8 cellular contexts compared by ENCODE assay signal in the genomic region with DNA sequence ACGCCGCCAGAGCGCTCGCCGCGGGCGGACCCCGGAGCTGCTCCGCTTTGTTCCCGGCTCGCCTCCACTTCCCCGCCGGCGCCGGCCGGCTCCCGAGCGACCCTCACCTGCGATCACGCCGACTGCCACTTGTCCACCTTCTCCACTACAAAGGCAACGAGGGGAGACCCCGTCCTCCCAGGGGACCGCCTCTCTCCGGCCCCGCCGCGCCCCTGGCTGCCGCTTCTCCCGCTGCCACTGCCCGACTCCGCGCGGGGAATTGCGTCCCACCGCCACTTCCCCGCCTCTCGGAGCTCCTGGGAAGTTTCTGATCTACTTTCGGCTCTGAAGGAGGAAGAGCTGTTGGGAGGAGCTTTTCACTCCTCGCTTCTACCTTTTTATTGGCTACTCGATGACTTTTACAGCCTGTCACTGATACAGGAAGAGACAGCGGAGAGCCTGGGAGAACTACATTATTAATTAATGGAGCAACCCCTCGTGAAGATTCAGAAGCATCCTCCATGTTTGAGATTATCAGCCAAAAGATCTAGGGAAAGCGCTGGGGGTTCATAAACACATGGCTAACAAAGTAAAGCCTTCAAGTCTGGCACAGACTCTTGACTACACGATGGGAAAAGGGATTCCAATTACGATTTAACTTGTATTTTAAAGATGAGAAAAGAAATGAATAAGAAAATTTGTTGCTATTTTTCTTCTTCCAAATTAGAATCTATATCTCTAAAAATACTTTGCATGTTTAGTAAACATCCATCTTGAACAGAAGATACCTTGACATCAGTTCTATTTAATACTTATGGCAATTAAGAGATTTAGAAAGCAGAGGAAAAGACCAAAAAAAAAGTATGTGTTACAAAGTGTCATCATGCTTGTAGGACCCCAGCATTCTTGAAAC. TPM values are rescaled to one million over a fixed set of nuclear protein-coding genes. Genes with fewer than 3 reads are reported as not detected.
DNase-seq lines count a peak whose midpoint lies in the region; ATAC-seq lines count a peak whose summit lies in the region.

A gene with protein sequence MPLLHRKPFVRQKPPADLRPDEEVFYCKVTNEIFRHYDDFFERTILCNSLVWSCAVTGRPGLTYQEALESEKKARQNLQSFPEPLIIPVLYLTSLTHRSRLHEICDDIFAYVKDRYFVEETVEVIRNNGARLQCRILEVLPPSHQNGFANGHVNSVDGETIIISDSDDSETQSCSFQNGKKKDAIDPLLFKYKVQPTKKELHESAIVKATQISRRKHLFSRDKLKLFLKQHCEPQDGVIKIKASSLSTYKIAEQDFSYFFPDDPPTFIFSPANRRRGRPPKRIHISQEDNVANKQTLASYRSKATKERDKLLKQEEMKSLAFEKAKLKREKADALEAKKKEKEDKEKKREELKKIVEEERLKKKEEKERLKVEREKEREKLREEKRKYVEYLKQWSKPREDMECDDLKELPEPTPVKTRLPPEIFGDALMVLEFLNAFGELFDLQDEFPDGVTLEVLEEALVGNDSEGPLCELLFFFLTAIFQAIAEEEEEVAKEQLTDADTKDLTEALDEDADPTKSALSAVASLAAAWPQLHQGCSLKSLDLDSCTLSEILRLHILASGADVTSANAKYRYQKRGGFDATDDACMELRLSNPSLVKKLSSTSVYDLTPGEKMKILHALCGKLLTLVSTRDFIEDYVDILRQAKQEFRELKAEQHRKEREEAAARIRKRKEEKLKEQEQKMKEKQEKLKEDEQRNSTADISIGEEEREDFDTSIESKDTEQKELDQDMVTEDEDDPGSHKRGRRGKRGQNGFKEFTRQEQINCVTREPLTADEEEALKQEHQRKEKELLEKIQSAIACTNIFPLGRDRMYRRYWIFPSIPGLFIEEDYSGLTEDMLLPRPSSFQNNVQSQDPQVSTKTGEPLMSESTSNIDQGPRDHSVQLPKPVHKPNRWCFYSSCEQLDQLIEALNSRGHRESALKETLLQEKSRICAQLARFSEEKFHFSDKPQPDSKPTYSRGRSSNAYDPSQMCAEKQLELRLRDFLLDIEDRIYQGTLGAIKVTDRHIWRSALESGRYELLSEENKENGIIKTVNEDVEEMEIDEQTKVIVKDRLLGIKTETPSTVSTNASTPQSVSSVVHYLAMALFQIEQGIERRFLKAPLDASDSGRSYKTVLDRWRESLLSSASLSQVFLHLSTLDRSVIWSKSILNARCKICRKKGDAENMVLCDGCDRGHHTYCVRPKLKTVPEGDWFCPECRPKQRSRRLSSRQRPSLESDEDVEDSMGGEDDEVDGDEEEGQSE (N-terminal part only) (minus strand): TSS at position 330 of the 892 bp plus-strand sequence. CDS start 756 bp downstream, outside the sequence.

- peak; percentile 37 for ATAC-seq in GM18498 (IDR thresholded peaks at IDR 0.05; ENCODE audit: unreplicated experiment)
- ATAC-seq in HG02870 (IDR thresholded peaks at IDR 0.05; ENCODE audit: unreplicated experiment): peak; percentile 40

- intact Hi-C loops in T-helper 1 cell treated with Interleukin-12 subunit alpha and Interleukin-12 subunit beta and Interleukin-4 antibody, amounts not matched to agents 30 ng/mL and 1 ng/mL, for 36 hours (cut with micrococcal nuclease): loop anchor here (1.0 kb wide), 1 partner anchor 32 kb away; no protein-coding TSS in a partner anchor

- DNase-seq in NCI-H1694 (lab: John Stamatoyannopoulos, UW) (peak; percentile 94), astrocyte of the hippocampus (ENCODE audit: low read depth, low spot score) (peak; percentile 89), hepatic stellate cell (ENCODE audit: low spot score) (peak; percentile 90), putamen (ENCODE audit: low spot score) (peak; percentile 78), cortex of kidney (lab: John Stamatoyannopoulos, UW) (no peak)

RNA-seq across cellular contexts. Expression of the gene that starts here (rescaled TPM):
- total RNA-seq in T-helper 1 cell treated with Interleukin-12 subunit alpha and Interleukin-12 subunit beta and Interleukin-4 antibody, amounts not matched to agents 30 ng/mL and 1 ng/mL, for 36 hours: 55.0 and 58.6 TPM in 2 replicates
